Comparison of ENCODE assay signal across 1 cellular context in the genomic region with DNA sequence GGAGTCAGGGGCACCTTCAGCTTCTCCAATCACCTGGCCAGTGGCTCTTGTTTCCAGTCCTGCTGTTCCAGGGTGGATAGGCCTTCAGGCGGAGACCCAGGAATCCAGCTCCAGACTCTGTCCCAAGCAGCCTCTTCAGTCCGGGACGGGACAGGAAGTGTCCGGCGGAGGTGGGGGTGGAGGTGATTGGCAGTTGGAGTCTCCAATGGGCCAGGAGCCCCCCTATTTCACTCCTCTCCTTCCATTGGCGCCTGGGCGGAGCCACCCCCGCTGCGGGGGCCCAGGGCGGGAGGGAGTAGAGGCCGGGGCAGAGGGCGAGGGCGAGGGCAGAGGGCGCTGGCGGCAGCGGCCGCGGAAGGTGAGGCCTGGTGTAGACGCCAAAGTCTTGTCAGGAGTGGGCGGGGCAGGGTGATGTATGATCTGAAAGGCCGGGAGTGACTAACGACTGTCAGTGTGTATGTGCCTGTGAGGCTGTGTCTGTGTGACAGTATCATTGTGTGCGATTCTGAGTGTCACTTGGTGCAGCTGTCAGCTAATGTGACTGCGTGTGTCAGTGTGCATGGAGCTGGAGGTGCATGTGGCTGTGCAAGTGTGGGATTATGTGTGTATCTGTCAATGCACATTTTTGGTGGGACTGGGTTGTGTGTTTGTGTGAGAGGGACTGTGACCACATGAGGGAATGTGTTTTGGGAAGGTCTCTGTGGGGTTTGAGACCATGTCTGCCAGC.
A peak's percentile ranks its signal among the peaks of the same experiment; 100 is the strongest.
TF ChIP-seq lines count a peak whose summit lies in the region.

A gene (plus strand): TSS at position 310 of the 727 bp plus-strand sequence. CDS start 3,033 bp downstream, outside the sequence.

TF ChIP-seq in HEK293, 187 proteins besides CTCF, POLR2A, EP300 and RAD21 (continued from another document and continues in another):
- TF ChIP-seq OSR2 (tag by site-specific recombination; IDR thresholded peaks at IDR 0.05) (no peak), ZNF777 (tag by site-specific recombination; IDR thresholded peaks at IDR 0.05; ENCODE audit: borderline replicate concordance) (no peak), KLF8 (tag by site-specific recombination; IDR thresholded peaks at IDR 0.05) (peak; percentile 63; the same call in 1 of the 2 replicates), BCL11B (tag by site-specific recombination; IDR thresholded peaks at IDR 0.05; ENCODE audit: low read depth) (no peak), ZNF157 (tag by site-specific recombination; IDR thresholded peaks at IDR 0.05) (no peak), ZNF223 (tag by site-specific recombination; IDR thresholded peaks at IDR 0.05) (no peak), ZNF785 (tag by site-specific recombination; IDR thresholded peaks at IDR 0.05) (no peak), ZBTB7A (tag by site-specific recombination; IDR thresholded peaks at IDR 0.05; ENCODE audit: low read depth) (no peak), FEZF1 (tag by site-specific recombination; IDR thresholded peaks at IDR 0.05) (no peak), ZNF571 (tag by site-specific recombination; IDR thresholded peaks at IDR 0.05) (no peak), ZNF155 (tag by site-specific recombination; IDR thresholded peaks at IDR 0.05) (no peak), ZXDB (tag by site-specific recombination; IDR thresholded peaks at IDR 0.05) (0 out of 2 replicates have a peak, but pooled peaks have one; percentile 44), ZNF174 (tag by site-specific recombination; IDR thresholded peaks at IDR 0.05) (no peak), SP7 (tag by site-specific recombination; IDR thresholded peaks at IDR 0.05) (peak; percentile 88), ZIC2 (tag by site-specific recombination; IDR thresholded peaks at IDR 0.05) (peak; percentile 44; the same call in 1 of the 2 replicates), ZBTB20 (tag by site-specific recombination; IDR thresholded peaks at IDR 0.05) (peak; percentile 32; the same call in 1 of the 2 replicates), ZNF24 (tag by site-specific recombination; IDR thresholded peaks at IDR 0.05) (no peak), ZNF404 (tag by site-specific recombination; IDR thresholded peaks at IDR 0.05) (no peak), ZNF514 (tag by site-specific recombination; IDR thresholded peaks at IDR 0.05) (no peak), KLF16 (tag by site-specific recombination; IDR thresholded peaks at IDR 0.05) (peak; percentile 74), SETDB1 (IDR thresholded peaks at IDR 0.05; ENCODE audit: insufficient read length, low read length) (no peak), ZNF830 (tag by site-specific recombination; IDR thresholded peaks at IDR 0.05; ENCODE audit: low read depth) (no peak), ZNF76 (tag by site-specific recombination; IDR thresholded peaks at IDR 0.05; ENCODE audit: borderline replicate concordance, low read depth) (no peak), ZBTB8A (tag by site-specific recombination; IDR thresholded peaks at IDR 0.05) (no peak), ZNF132 (tag by site-specific recombination; IDR thresholded peaks at IDR 0.05; ENCODE audit: borderline replicate concordance) (no peak), GFI1B (tag by site-specific recombination; IDR thresholded peaks at IDR 0.05) (no peak), ZNF747 (tag by site-specific recombination; IDR thresholded peaks at IDR 0.05) (no peak), RBAK (tag by site-specific recombination; IDR thresholded peaks at IDR 0.05) (no peak), ZNF701 (tag by site-specific recombination; IDR thresholded peaks at IDR 0.05) (no peak), ZBTB21 (tag by site-specific recombination; IDR thresholded peaks at IDR 0.05) (no peak), ZNF791 (tag by site-specific recombination; IDR thresholded peaks at IDR 0.05) (no peak), ZNF184 (tag by site-specific recombination; IDR thresholded peaks at IDR 0.05) (no peak), ZBTB1 (tag by site-specific recombination; IDR thresholded peaks at IDR 0.05) (no peak)
- TF ChIP-seq, protein P1, sequence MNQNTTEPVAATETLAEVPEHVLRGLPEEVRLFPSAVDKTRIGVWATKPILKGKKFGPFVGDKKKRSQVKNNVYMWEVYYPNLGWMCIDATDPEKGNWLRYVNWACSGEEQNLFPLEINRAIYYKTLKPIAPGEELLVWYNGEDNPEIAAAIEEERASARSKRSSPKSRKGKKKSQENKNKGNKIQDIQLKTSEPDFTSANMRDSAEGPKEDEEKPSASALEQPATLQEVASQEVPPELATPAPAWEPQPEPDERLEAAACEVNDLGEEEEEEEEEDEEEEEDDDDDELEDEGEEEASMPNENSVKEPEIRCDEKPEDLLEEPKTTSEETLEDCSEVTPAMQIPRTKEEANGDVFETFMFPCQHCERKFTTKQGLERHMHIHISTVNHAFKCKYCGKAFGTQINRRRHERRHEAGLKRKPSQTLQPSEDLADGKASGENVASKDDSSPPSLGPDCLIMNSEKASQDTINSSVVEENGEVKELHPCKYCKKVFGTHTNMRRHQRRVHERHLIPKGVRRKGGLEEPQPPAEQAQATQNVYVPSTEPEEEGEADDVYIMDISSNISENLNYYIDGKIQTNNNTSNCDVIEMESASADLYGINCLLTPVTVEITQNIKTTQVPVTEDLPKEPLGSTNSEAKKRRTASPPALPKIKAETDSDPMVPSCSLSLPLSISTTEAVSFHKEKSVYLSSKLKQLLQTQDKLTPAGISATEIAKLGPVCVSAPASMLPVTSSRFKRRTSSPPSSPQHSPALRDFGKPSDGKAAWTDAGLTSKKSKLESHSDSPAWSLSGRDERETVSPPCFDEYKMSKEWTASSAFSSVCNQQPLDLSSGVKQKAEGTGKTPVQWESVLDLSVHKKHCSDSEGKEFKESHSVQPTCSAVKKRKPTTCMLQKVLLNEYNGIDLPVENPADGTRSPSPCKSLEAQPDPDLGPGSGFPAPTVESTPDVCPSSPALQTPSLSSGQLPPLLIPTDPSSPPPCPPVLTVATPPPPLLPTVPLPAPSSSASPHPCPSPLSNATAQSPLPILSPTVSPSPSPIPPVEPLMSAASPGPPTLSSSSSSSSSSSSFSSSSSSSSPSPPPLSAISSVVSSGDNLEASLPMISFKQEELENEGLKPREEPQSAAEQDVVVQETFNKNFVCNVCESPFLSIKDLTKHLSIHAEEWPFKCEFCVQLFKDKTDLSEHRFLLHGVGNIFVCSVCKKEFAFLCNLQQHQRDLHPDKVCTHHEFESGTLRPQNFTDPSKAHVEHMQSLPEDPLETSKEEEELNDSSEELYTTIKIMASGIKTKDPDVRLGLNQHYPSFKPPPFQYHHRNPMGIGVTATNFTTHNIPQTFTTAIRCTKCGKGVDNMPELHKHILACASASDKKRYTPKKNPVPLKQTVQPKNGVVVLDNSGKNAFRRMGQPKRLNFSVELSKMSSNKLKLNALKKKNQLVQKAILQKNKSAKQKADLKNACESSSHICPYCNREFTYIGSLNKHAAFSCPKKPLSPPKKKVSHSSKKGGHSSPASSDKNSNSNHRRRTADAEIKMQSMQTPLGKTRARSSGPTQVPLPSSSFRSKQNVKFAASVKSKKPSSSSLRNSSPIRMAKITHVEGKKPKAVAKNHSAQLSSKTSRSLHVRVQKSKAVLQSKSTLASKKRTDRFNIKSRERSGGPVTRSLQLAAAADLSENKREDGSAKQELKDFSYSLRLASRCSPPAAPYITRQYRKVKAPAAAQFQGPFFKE (tag by site-specific recombination; IDR thresholded peaks at IDR 0.05; ENCODE audit: borderline replicate concordance): no peak
- TF ChIP-seq, protein P2, sequence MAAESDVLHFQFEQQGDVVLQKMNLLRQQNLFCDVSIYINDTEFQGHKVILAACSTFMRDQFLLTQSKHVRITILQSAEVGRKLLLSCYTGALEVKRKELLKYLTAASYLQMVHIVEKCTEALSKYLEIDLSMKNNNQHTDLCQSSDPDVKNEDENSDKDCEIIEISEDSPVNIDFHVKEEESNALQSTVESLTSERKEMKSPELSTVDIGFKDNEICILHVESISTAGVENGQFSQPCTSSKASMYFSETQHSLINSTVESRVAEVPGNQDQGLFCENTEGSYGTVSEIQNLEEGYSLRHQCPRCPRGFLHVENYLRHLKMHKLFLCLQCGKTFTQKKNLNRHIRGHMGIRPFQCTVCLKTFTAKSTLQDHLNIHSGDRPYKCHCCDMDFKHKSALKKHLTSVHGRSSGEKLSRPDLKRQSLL (tag by site-specific recombination; IDR thresholded peaks at IDR 0.05): no peak
- TF ChIP-seq, protein P3, sequence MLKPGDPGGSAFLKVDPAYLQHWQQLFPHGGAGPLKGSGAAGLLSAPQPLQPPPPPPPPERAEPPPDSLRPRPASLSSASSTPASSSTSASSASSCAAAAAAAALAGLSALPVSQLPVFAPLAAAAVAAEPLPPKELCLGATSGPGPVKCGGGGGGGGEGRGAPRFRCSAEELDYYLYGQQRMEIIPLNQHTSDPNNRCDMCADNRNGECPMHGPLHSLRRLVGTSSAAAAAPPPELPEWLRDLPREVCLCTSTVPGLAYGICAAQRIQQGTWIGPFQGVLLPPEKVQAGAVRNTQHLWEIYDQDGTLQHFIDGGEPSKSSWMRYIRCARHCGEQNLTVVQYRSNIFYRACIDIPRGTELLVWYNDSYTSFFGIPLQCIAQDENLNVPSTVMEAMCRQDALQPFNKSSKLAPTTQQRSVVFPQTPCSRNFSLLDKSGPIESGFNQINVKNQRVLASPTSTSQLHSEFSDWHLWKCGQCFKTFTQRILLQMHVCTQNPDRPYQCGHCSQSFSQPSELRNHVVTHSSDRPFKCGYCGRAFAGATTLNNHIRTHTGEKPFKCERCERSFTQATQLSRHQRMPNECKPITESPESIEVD (tag by site-specific recombination; IDR thresholded peaks at IDR 0.05): no peak
- TF ChIP-seq, protein P4, sequence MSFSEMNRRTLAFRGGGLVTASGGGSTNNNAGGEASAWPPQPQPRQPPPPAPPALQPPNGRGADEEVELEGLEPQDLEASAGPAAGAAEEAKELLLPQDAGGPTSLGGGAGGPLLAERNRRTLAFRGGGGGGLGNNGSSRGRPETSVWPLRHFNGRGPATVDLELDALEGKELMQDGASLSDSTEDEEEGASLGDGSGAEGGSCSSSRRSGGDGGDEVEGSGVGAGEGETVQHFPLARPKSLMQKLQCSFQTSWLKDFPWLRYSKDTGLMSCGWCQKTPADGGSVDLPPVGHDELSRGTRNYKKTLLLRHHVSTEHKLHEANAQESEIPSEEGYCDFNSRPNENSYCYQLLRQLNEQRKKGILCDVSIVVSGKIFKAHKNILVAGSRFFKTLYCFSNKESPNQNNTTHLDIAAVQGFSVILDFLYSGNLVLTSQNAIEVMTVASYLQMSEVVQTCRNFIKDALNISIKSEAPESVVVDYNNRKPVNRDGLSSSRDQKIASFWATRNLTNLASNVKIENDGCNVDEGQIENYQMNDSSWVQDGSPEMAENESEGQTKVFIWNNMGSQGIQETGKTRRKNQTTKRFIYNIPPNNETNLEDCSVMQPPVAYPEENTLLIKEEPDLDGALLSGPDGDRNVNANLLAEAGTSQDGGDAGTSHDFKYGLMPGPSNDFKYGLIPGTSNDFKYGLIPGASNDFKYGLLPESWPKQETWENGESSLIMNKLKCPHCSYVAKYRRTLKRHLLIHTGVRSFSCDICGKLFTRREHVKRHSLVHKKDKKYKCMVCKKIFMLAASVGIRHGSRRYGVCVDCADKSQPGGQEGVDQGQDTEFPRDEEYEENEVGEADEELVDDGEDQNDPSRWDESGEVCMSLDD (tag by site-specific recombination; IDR thresholded peaks at IDR 0.05): no peak
- TF ChIP-seq, protein P5, sequence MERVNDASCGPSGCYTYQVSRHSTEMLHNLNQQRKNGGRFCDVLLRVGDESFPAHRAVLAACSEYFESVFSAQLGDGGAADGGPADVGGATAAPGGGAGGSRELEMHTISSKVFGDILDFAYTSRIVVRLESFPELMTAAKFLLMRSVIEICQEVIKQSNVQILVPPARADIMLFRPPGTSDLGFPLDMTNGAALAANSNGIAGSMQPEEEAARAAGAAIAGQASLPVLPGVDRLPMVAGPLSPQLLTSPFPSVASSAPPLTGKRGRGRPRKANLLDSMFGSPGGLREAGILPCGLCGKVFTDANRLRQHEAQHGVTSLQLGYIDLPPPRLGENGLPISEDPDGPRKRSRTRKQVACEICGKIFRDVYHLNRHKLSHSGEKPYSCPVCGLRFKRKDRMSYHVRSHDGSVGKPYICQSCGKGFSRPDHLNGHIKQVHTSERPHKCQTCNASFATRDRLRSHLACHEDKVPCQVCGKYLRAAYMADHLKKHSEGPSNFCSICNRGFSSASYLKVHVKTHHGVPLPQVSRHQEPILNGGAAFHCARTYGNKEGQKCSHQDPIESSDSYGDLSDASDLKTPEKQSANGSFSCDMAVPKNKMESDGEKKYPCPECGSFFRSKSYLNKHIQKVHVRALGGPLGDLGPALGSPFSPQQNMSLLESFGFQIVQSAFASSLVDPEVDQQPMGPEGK (tag by site-specific recombination; IDR thresholded peaks at IDR 0.05): peak; percentile 80
- TF ChIP-seq, protein P6, sequence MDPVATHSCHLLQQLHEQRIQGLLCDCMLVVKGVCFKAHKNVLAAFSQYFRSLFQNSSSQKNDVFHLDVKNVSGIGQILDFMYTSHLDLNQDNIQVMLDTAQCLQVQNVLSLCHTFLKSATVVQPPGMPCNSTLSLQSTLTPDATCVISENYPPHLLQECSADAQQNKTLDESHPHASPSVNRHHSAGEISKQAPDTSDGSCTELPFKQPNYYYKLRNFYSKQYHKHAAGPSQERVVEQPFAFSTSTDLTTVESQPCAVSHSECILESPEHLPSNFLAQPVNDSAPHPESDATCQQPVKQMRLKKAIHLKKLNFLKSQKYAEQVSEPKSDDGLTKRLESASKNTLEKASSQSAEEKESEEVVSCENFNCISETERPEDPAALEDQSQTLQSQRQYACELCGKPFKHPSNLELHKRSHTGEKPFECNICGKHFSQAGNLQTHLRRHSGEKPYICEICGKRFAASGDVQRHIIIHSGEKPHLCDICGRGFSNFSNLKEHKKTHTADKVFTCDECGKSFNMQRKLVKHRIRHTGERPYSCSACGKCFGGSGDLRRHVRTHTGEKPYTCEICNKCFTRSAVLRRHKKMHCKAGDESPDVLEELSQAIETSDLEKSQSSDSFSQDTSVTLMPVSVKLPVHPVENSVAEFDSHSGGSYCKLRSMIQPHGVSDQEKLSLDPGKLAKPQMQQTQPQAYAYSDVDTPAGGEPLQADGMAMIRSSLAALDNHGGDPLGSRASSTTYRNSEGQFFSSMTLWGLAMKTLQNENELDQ (tag by site-specific recombination; IDR thresholded peaks at IDR 0.05; ENCODE audit: low read depth): no peak
- TF ChIP-seq, protein P7, sequence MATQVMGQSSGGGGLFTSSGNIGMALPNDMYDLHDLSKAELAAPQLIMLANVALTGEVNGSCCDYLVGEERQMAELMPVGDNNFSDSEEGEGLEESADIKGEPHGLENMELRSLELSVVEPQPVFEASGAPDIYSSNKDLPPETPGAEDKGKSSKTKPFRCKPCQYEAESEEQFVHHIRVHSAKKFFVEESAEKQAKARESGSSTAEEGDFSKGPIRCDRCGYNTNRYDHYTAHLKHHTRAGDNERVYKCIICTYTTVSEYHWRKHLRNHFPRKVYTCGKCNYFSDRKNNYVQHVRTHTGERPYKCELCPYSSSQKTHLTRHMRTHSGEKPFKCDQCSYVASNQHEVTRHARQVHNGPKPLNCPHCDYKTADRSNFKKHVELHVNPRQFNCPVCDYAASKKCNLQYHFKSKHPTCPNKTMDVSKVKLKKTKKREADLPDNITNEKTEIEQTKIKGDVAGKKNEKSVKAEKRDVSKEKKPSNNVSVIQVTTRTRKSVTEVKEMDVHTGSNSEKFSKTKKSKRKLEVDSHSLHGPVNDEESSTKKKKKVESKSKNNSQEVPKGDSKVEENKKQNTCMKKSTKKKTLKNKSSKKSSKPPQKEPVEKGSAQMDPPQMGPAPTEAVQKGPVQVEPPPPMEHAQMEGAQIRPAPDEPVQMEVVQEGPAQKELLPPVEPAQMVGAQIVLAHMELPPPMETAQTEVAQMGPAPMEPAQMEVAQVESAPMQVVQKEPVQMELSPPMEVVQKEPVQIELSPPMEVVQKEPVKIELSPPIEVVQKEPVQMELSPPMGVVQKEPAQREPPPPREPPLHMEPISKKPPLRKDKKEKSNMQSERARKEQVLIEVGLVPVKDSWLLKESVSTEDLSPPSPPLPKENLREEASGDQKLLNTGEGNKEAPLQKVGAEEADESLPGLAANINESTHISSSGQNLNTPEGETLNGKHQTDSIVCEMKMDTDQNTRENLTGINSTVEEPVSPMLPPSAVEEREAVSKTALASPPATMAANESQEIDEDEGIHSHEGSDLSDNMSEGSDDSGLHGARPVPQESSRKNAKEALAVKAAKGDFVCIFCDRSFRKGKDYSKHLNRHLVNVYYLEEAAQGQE (tag by site-specific recombination; IDR thresholded peaks at IDR 0.05): no peak
